ENCODE assay signal across 7 cellular contexts in the genomic region with DNA sequence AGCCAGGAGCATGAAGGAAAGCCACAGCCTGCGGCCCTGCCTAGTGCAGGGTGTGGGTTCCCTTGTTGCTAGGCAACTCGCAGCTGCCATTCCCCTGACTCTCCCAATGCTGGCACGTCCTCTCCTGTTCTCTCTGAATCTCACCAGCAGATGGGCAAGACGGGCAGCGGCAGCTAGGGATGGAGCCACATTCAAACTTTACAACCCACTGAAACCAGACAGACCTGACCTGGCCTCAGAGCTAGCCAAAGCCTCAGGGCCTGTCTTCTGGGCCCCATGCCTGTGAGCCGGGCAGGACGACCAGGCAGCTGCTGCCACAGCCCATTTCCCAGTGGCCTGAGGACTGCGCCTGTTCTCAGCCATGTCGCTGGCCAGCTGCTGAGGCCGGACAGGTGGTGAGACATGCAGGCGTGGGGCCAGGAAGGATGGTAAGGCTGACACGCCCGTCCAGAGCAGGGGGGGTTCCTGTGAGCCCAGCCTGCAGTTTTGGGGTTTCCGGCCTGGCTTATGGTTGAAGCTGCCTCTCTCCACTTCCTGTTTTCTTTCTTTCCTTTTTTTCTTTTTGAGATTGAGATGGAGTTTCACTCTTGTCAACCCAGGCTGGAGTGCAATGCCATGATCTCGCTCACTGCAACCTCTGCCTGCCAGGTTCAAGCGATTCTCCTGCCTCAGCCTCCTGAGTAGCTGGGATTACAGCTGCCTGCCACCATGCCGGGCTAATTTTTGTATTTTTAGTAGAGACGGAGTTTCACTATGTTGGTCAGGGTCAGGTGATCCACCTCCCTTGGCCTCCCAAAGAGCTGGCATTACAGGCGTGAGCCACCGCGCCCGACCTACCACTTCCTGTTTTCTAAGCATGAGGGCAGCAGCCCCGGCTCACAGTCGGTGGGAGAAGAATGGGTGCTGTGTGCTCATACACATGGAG. TPM values are rescaled to one million over a fixed set of nuclear protein-coding genes. Genes with fewer than 3 reads are reported as not detected.
A peak's percentile ranks its signal among the peaks of the same experiment; 100 is the strongest.
DNase-seq lines count a peak whose midpoint lies in the region; ATAC-seq and TF ChIP-seq lines count a peak whose summit lies in the region.

No MANE protein-coding gene starts in this region.

- H3K9me3 ChIP-seq in Peyer's patch (no peaks in the 10 kb centered on the region), lower lobe of right lung (no peaks in the 10 kb centered on the region), stomach (no peaks in the 10 kb centered on the region)

- DNase-seq in Peyer's patch (peak in 2 of 3 donors; percentile 95), lower lobe of right lung (peak; percentile 90), stomach (peak; percentile 63), NCI-H2081 treated with DMSO at 0.1 percent for 48 hours (lab: John Stamatoyannopoulos, UW) (no peak), kidney glomerular epithelial cell (lab: John Stamatoyannopoulos, UW) (no peak)
- peak; percentile 89 for DNase-seq in activated effector memory CD4-positive, alpha-beta T cell treated with anti-CD3 and anti-CD28 coated beads, Interleukin-2, amount 50 U/mL, for 16 hours

- TF ChIP-seq CTCF in Peyer's patch (IDR thresholded peaks at IDR 0.05), result no peak
- no peak for TF ChIP-seq CTCF in lower lobe of right lung (IDR thresholded peaks at IDR 0.05)
- no peak for TF ChIP-seq CTCF in stomach (IDR thresholded peaks at IDR 0.05)

- no peak for TF ChIP-seq EP300 in stomach (IDR thresholded peaks at IDR 0.05)

- H3K27me3 ChIP-seq in Peyer's patch (no peaks in the 10 kb centered on the region), lower lobe of right lung (ENCODE audit: low read depth) (no peaks in the 10 kb centered on the region), stomach (no peaks in the 10 kb centered on the region)

- intact Hi-C loops in lower lobe of right lung (cut with DNase I) (no loop called here), stomach (cut with DNase I; ENCODE audit: low total_unique reads) (no loop called here)

- H3K36me3 ChIP-seq in Peyer's patch (peaks cover 0 to 62% (median 2%) of the 10 kb centered on the region in 3 donors), lower lobe of right lung (peaks cover 71% of the 10 kb centered on the region), stomach (peaks cover 58 to 63% (median 63%) of the 10 kb centered on the region in 4 donors)

- WGBS in stomach, 5 donors, result 65 to 79% (median 74%) methylated on average over 24 of the region's 24 CpGs

- H3K4me3 ChIP-seq in Peyer's patch (peak overlapping the region in 3 of 4 donors; percentile 12 to 32 (median 16)), lower lobe of right lung (peak overlapping the region; percentile 24), stomach (peak overlapping the region in 2 of 4 donors; percentile 16 to 28)

- ATAC-seq in GM21515 (IDR thresholded peaks at IDR 0.05; ENCODE audit: unreplicated experiment) (peak; percentile 37), lower lobe of right lung (no peak)

- H3K27ac ChIP-seq in Peyer's patch (peak overlapping the region; percentile 73 to 100 (median 98)), lower lobe of right lung (peak overlapping the region; percentile 62), stomach (peak overlapping the region; percentile 0 to 98 (median 94))

- H3K4me1 ChIP-seq in Peyer's patch (peaks cover 2 to 40% (median 26%) of the 10 kb centered on the region in 4 donors), lower lobe of right lung (peaks cover 52% of the 10 kb centered on the region), stomach (peaks cover 30 to 61% (median 54%) of the 10 kb centered on the region in 4 donors)

- TF ChIP-seq POLR2A in Peyer's patch (IDR thresholded peaks at IDR 0.05), result no peak
- no peak for TF ChIP-seq POLR2A in stomach (IDR thresholded peaks at IDR 0.05)

RNA-seq across cellular contexts. Expression of a gene that starts 4.1 kb away (rescaled TPM):
- total RNA-seq in Peyer's patch (100 to 1,000 TPM; 171 to 291 (median 248) TPM), lower lobe of right lung (209 TPM), stomach (100 to 1,000 TPM; 108 to 387 (median 142) TPM)
- polyA plus RNA-seq in stomach, result 10 to 100 TPM; 25.3 to 51.8 (median 26.4) TPM

RNA-seq across cellular contexts. Expression of a gene that starts 42.3 kb away (rescaled TPM):
- total RNA-seq in Peyer's patch (10 to 100 TPM in 3 of 4 donors, not detected in 1; 15.2 to 21.6 (median 16.2) TPM), lower lobe of right lung (21.3 TPM), stomach (10 to 100 TPM in 4 of 5 donors, under 1 TPM in 1; 0.58 to 33.0 (median 11.2) TPM)
- 10 to 100 TPM; 15.9 to 22.5 (median 21.4) TPM for polyA plus RNA-seq in stomach

RNA-seq across cellular contexts. Expression of a gene that starts 45.9 kb away (rescaled TPM):
- total RNA-seq in Peyer's patch (100 to 1,000 TPM in 3 of 4 donors, 10 to 100 TPM in 1; 72.5 to 182 (median 131) TPM), lower lobe of right lung (66.7 TPM), stomach (100 to 1,000 TPM in 1 of 5 donors, 10 to 100 TPM in 4; 23.8 to 199 (median 41.6) TPM)
- polyA plus RNA-seq in stomach, result 10 to 100 TPM in 2 of 3 donors, 1 to 10 TPM in 1; 9.2 to 18.6 (median 11.0) TPM

RNA-seq across cellular contexts. Expression of a gene that starts 50.9 kb away (rescaled TPM):
- total RNA-seq in Peyer's patch, result 100 to 1,000 TPM in 3 of 4 donors, 10 to 100 TPM in 1; 77.6 to 156 (median 121) TPM
- 44.7 TPM for total RNA-seq in lower lobe of right lung
- total RNA-seq in stomach, result 10 to 100 TPM; 21.0 to 66.1 (median 35.7) TPM
- 10 to 100 TPM; 17.9 to 45.1 (median 20.8) TPM for polyA plus RNA-seq in stomach

Comparison
In these comparisons a context has a peak if more than half of its experiments do, and no peak if none do; other contexts are left out.
1. DNase-seq: peak in Peyer's patch (2 of 3), activated effector memory CD4-positive, alpha-beta T cell treated with anti-CD3 and anti-CD28 coated beads, Interleukin-2, amount 50 U/mL, for 16 hours (single experiment), lower lobe of right lung (single experiment) and stomach (single experiment); none in NCI-H2081 treated with DMSO at 0.1 percent for 48 hours (single experiment) and kidney glomerular epithelial cell (single experiment).
2. Peak in every context shown above with its lines, with median percentiles within 50 percentile points of each other: H3K27ac ChIP-seq.